In the genomic region with DNA sequence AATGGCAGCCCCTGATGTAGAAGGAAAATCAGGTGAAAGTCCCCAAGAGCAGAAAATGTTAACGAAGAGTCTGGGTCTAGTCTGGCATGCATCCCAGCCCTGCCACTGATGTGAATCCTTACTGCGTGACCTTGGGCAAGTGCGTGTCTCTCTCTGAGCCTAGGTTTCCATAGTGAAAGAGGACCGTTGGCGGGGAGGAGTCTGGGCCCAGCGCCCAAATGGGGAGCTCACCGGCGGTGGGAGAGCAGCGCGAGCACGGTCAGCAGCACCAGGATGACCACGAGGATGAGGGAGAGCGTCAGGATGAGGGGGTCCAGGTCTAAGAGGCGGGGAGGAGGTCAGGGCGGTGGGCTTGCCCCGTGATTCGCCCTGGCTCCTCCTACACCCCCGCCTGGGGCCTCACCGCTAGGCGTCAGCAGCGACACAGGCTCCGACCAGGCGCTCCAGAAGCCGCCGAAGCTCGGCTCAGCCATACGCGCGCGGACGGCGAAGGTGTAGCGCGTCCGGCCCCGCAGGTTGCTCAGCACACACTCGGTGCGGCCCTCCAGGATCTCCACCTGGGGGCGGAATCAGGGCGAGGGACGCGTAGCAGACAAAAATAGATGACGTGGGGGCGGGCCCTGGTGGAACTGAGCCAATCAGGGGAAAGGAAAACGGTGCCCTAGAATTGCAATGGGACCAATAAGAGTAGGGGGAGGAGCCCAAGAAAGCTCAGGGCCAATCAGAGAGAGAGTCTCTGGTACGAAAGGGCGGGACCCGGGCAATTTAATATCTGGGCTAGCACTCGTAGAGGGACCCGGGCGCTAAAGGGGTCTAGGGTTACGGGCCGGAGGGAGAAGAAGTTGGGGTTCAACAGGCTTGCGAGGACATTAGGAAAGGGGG, we compare ENCODE assay signal across 8 cellular contexts. TPM values are rescaled to one million over a fixed set of nuclear protein-coding genes. Genes with fewer than 3 reads are reported as not detected.
DNase-seq lines count a peak whose midpoint lies in the region; ATAC-seq and TF ChIP-seq lines count a peak whose summit lies in the region.

No MANE protein-coding gene starts in this region.

- H3K4me3 ChIP-seq in mammary epithelial cell (replicated peaks in 1 of 3; ENCODE audit: insufficient read depth in 1 of 3, low read depth in 2 of 3, low read length in 3 of 3) = peak overlapping the region; percentile 57 to 66 (median 64)

- WGBS in mammary epithelial cell (ENCODE audit: low coverage, missing lambda C conversion rate) = 6% methylated on average over 24 of the region's 54 CpGs

- no peaks in the 10 kb centered on the region for H3K9me3 Mint-ChIP-seq in immature natural killer cell

- peaks cover 45% of the 10 kb centered on the region for H3K4me1 ChIP-seq in mammary epithelial cell (ENCODE audit: insufficient read depth, low read length)

- DNase-seq in NCI-H1694 treated with DMSO at 0.1 percent for 48 hours (lab: John Stamatoyannopoulos, UW) (peak; percentile 5), NCI-H1694 (lab: John Stamatoyannopoulos, UW) (no peak), NCI-H2107 (lab: John Stamatoyannopoulos, UW) (peak; percentile 92), mammary epithelial cell (peak; percentile 98), immature natural killer cell (peak; percentile 96), smooth muscle cell of the brain vasculature (ENCODE audit: low read depth, low spot score) (peak; percentile 75)

- in situ Hi-C loops in mammary epithelial cell (cut with MboI; ENCODE audit: low sequenced_read_pairs in 2 of 2) = no loop called here

- dilution Hi-C loops in mammary epithelial cell (cut with HindIII; ENCODE audit: low sequenced_read_pairs) = loop anchor here (5.0 kb wide), 2 partner anchors 61 to 84 kb away; a partner anchor contains a TSS

- H3K79me2 ChIP-seq in mammary epithelial cell (ENCODE audit: insufficient read depth, low read length) = no peaks in the 10 kb centered on the region

- H3K27ac ChIP-seq in VCaP (peak overlapping the region; percentile 86), mammary epithelial cell (ENCODE audit: insufficient read depth, low read depth, low read length) (peak overlapping the region; percentile 88)

- peaks cover 28 to 38% of the 10 kb centered on the region in 2 donors for H3K4me1 Mint-ChIP-seq in immature natural killer cell

- no peaks in the 10 kb centered on the region for H3K36me3 ChIP-seq in mammary epithelial cell (ENCODE audit: insufficient read depth, low read length)

- peaks cover 9 to 25% (median 20%) of the 10 kb centered on the region in 3 donors for H3K27me3 Mint-ChIP-seq in immature natural killer cell (ENCODE audit: low read depth in 3 of 3)

- H3K9ac ChIP-seq in mammary epithelial cell (ENCODE audit: insufficient read depth, low read length) = peak overlapping the region; percentile 68

- H3K36me3 Mint-ChIP-seq in immature natural killer cell = peaks cover 4% of the 10 kb centered on the region in 3 donors

- TF ChIP-seq CTCF in VCaP (conservative IDR thresholded peaks at IDR 0.05) (peak; percentile 86), mammary epithelial cell (conservative IDR thresholded peaks at IDR 0.05 in 1 of 2, IDR thresholded peaks at IDR 0.05 in 1 of 2; ENCODE audit: extremely low read depth in 1 of 2, insufficient read depth in 1 of 2, low read depth in 1 of 2, low read length in 2 of 2) (peak; percentile 32 to 73)

- peak overlapping the region; percentile 98 for H2AFZ ChIP-seq in mammary epithelial cell (ENCODE audit: low read depth, low read length)

- H3K4me3 Mint-ChIP-seq in immature natural killer cell = peak overlapping the region; percentile 84 to 99 (median 97)

- no peaks in the 10 kb centered on the region for H3K27me3 ChIP-seq in mammary epithelial cell (ENCODE audit: insufficient read depth, low read length)

- no peaks in the 10 kb centered on the region for H4K20me1 ChIP-seq in mammary epithelial cell (ENCODE audit: insufficient read depth, low read length)

- intact Hi-C loops in mammary epithelial cell (cut with micrococcal nuclease) = loop anchor here (1.0 to 5.0 kb wide), 6 partner anchors 25 to 101 kb away; a partner anchor contains a TSS

- TSS peak; percentile 49 for BruUV-seq in mammary epithelial cell (replicated peaks; lab: Mats Ljungman, UMichigan)

- no peaks in the 10 kb centered on the region for H3K9me3 ChIP-seq in mammary epithelial cell (replicated peaks; ENCODE audit: insufficient read depth, low read length)

- peak overlapping the region; percentile 95 to 100 (median 96) for H3K27ac Mint-ChIP-seq in immature natural killer cell

- H3K4me2 ChIP-seq in mammary epithelial cell (ENCODE audit: insufficient read depth, low read depth, low read length) = peak overlapping the region; percentile 100

- CTCF ChIA-PET in mammary epithelial cell (lab: Charles Lee; ENCODE audit: low non-redundant PET) = interaction anchor here (0.5 to 1.4 kb wide), 7 partner anchors 25 to 319 kb away, joined by 3 to 15 read pairs (median 5); no protein-coding TSS in a partner anchor

- ATAC-seq in HG02981 (IDR thresholded peaks at IDR 0.05; ENCODE audit: unreplicated experiment) = peak; percentile 73

RNA-seq across cellular contexts. Expression of a gene that starts 3.2 kb away (rescaled TPM):
- total RNA-seq in mammary epithelial cell = 1 to 10 TPM in 1 of 2 donors, not detected in 1; 1.8 TPM
- 1.3 TPM for polyA plus RNA-seq in mammary epithelial cell
- 5.2 TPM for polyA minus RNA-seq in mammary epithelial cell
- polyA plus RNA-seq in immature natural killer cell = 1 to 10 TPM; 3.6 to 5.8 (median 5.4) TPM

RNA-seq across cellular contexts. Expression of a gene that starts 6.4 kb away (rescaled TPM):
- 1 to 10 TPM in 1 of 2 donors, under 1 TPM in 1; 0.67 to 2.3 TPM for total RNA-seq in mammary epithelial cell
- polyA plus RNA-seq in mammary epithelial cell (1.8 TPM), immature natural killer cell (1 to 10 TPM; 7.0 to 8.7 (median 8.3) TPM)
- 1.2 TPM for polyA minus RNA-seq in mammary epithelial cell

RNA-seq across cellular contexts. Expression of a gene that starts 25.7 kb away (rescaled TPM):
- 10 to 100 TPM in 1 of 2 donors, 1 to 10 TPM in 1; 5.0 to 25.2 TPM for total RNA-seq in mammary epithelial cell
- polyA plus RNA-seq in mammary epithelial cell (8.5 TPM), immature natural killer cell (1 to 10 TPM; 1.2 to 2.7 (median 1.8) TPM)
- 8.4 TPM for polyA minus RNA-seq in mammary epithelial cell

RNA-seq across cellular contexts. Expression of a gene that starts 34.6 kb away (rescaled TPM):
- 10 to 100 TPM in 1 of 2 donors, 1 to 10 TPM in 1; 4.0 to 10.9 TPM for total RNA-seq in mammary epithelial cell
- polyA plus RNA-seq in mammary epithelial cell (6.0 TPM), immature natural killer cell (10 to 100 TPM; 26.5 to 32.4 (median 28.8) TPM)
- not detected for polyA minus RNA-seq in mammary epithelial cell

RNA-seq across cellular contexts. Expression of a gene that starts 34.8 kb away (rescaled TPM):
- total RNA-seq in mammary epithelial cell = 10 to 100 TPM; 57.5 to 72.0 TPM
- polyA plus RNA-seq in mammary epithelial cell (130 TPM), immature natural killer cell (10 to 100 TPM; 73.3 to 91.2 (median 81.4) TPM)
- polyA minus RNA-seq in mammary epithelial cell = 73.8 TPM
